ENCODE assay signal across 1 cellular context in the genomic region with DNA sequence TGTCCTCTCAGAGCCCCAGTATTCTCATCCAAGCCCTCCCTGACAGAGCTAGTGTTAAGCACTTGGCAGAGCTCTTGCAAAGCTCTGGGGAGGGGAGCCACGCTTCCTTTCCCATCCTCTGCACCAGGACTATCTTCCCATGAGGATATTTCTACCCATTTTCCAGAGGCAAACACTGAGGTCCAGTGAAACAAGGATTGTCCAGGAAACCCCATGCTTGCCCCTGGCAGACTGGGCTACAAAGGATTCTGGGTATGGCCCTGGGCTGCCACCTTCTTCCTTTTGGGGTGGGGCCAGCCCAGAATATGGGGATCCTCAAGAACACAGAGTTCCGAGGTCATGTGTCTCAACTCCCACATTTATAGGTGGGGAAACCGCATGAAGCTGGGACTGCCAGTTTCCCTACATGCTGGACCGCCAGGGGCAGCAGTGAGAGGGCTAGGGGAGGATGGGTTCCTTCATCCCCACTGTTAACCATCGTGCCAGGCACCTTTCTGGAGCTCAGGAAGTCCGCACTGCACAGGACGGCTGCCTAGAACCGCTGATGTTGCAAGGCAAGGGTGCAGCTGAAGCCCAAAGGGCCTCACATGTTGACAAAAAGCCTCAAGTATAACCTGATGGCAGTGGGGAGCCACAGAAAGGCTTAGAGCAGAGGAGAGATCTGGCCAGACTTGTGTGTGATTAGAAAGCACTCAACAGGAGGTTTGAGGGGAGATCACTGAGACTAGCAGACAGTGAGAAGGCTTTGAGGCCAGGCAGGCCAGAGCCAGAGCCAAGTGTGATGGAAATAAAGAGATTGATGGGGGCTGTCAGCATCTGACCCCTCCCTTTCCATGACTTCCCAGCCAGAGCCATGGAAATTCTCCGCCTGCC.
A peak's percentile ranks its signal among the peaks of the same experiment; 100 is the strongest.
TF ChIP-seq lines count a peak whose summit lies in the region.

No MANE protein-coding gene starts in this region.

TF ChIP-seq in IMR-90, 13 proteins besides CTCF, POLR2A, EP300 and RAD21:
- TF ChIP-seq, protein P1, sequence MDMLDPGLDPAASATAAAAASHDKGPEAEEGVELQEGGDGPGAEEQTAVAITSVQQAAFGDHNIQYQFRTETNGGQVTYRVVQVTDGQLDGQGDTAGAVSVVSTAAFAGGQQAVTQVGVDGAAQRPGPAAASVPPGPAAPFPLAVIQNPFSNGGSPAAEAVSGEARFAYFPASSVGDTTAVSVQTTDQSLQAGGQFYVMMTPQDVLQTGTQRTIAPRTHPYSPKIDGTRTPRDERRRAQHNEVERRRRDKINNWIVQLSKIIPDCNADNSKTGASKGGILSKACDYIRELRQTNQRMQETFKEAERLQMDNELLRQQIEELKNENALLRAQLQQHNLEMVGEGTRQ (IDR thresholded peaks at IDR 0.05; ENCODE audit: low read depth, low read length) = no peak
- no peak for TF ChIP-seq CEBPB (IDR thresholded peaks at IDR 0.05; ENCODE audit: low read depth, low read length)
- peak; percentile 35; the same call in 1 of the 2 replicates for TF ChIP-seq SMC3 (IDR thresholded peaks at IDR 0.05; ENCODE audit: low read depth, low read length)
- TF ChIP-seq MAFK (IDR thresholded peaks at IDR 0.05; ENCODE audit: low read depth, low read length) = no peak
- no peak for TF ChIP-seq RCOR1 (IDR thresholded peaks at IDR 0.05; ENCODE audit: insufficient replicate concordance, low read length)
- no peak for TF ChIP-seq ELK1 (IDR thresholded peaks at IDR 0.05; ENCODE audit: borderline replicate concordance, low read depth, low read length)
- no peak for TF ChIP-seq MAZ (IDR thresholded peaks at IDR 0.05; ENCODE audit: borderline replicate concordance, low read depth, low read length)
